ENCODE assay signal across 1 cellular context in genomic region chr1:207006914-207007313, GRCh38.
TF ChIP-seq lines count a peak whose summit lies in the region.

No MANE protein-coding gene starts in this region.

TF ChIP-seq in K562, 482 proteins besides CTCF, POLR2A, EP300 and RAD21:
- no peak for TF ChIP-seq TSHZ1 (CRISPR knock-in tag; IDR thresholded peaks at IDR 0.05)
- TF ChIP-seq KLF16 (IDR thresholded peaks at IDR 0.05) = no peak
- TF ChIP-seq FOXJ3 (CRISPR knock-in tag; IDR thresholded peaks at IDR 0.05) = no peak
- TF ChIP-seq ILK (tag; IDR thresholded peaks at IDR 0.05; ENCODE audit: borderline replicate concordance, low read depth) = no peak
- TF ChIP-seq ZNF79 (CRISPR knock-in tag; IDR thresholded peaks at IDR 0.05; ENCODE audit: low read depth) = no peak
- no peak for TF ChIP-seq SIN3A (IDR thresholded peaks at IDR 0.05; ENCODE audit: borderline replicate concordance in 2 of 2, control insufficient read depth in 1 of 2, low read depth in 2 of 2, low read length in 2 of 2)
- TF ChIP-seq STAT5A (IDR thresholded peaks at IDR 0.05; ENCODE audit: borderline replicate concordance, low read length) = no peak
- no peak for TF ChIP-seq TCF7L2 (IDR thresholded peaks at IDR 0.05; ENCODE audit: low read depth, low read length)
- TF ChIP-seq ZNF280A (IDR thresholded peaks at IDR 0.05; ENCODE audit: low read depth, partially characterized antibody) = no peak
- no peak for TF ChIP-seq ZNF57 (CRISPR knock-in tag; IDR thresholded peaks at IDR 0.05)
- no peak for TF ChIP-seq SIX5 (IDR thresholded peaks at IDR 0.05; ENCODE audit: borderline replicate concordance in 1 of 2, insufficient read depth in 1 of 2, low read depth in 1 of 2, low read length in 2 of 2)
- TF ChIP-seq ZNF445 (CRISPR knock-in tag; IDR thresholded peaks at IDR 0.05; ENCODE audit: low read depth) = no peak
